In the genomic region with DNA sequence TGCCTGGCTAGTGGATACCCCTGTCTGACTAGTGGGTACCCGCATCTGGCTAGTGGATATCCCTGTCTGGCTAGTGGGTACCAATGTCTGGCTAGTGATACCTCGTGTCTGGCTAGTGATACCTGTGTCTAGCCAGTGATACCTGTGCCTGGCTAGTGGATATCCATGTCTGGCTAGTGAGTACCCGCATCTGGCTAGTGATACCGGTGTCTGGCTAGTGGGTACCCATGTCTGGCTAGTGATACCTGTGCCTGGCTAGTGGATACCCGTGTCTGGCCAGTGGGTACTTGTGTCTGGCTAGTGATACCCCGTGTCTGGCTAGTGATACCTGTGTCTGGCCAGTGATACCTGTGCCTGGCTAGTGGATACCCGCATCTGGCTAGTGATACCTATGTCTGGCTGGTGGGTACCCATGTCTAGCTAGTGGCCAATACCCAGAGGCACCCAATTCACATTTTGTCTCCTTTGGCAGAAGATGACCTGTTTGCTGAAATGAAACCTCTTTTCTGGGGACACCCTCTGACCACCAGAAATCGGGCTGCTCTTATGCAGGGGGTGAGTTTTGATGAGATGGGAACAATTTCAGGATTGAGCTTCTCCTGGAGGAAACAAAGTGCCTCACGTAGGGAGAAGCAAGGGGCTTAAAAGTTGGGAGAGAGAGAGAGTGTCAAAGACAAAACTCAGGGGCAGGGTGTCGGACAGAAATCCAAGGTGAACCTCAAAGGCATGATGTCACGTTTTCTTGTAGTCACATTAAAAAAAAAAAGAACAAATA, we compare ENCODE assay signal across 13 cellular contexts.
DNase-seq lines count a peak whose midpoint lies in the region; ATAC-seq and TF ChIP-seq lines count a peak whose summit lies in the region.
"Had no signal": no experiment of that assay in that cellular context is flagged by ENCODE, and none has a peak within 500 bp of the region (broad histone marks: within the 10 kb centered on the region; RNA-seq: fewer than 3 reads in every experiment).

No MANE protein-coding gene starts in this region.

- no peak overlapping the region for H3K4me3 Mint-ChIP-seq in progenitor cell of endocrine pancreas (ENCODE audit: low read depth)
- H3K4me3 Mint-ChIP-seq: CD14-positive monocyte had no signal

- peaks cover 3% of the 10 kb centered on the region for H3K9me3 Mint-ChIP-seq in progenitor cell of endocrine pancreas (ENCODE audit: low read depth)

- no peaks in the 10 kb centered on the region for H4K20me1 ChIP-seq in Karpas-422 (ENCODE audit: insufficient read depth, low read depth, low read length)

- H3K9ac ChIP-seq in Karpas-422 (ENCODE audit: low read length) = no peak overlapping the region

- no peak overlapping the region for H3K27ac Mint-ChIP-seq in progenitor cell of endocrine pancreas
- H3K27ac Mint-ChIP-seq: CD14-positive monocyte had no signal

- H3K4me1 ChIP-seq in right atrium auricular region = peaks cover 0 to 7% of the 10 kb centered on the region in 2 donors
- peaks cover 9% of the 10 kb centered on the region for H3K4me1 ChIP-seq in body of pancreas
- no peaks in the 10 kb centered on the region for H3K4me1 ChIP-seq in Karpas-422 (ENCODE audit: low read length)

- H3K79me2 ChIP-seq in Karpas-422 (ENCODE audit: low read length) = no peaks in the 10 kb centered on the region

- H3K36me3 ChIP-seq in right atrium auricular region = no peaks in the 10 kb centered on the region
- H3K36me3 ChIP-seq in body of pancreas (replicated peaks in 1 of 2; ENCODE audit: insufficient read depth in 1 of 2, low read depth in 2 of 2) = no peaks in the 10 kb centered on the region
- no peaks in the 10 kb centered on the region for H3K36me3 ChIP-seq in Karpas-422 (ENCODE audit: insufficient read depth, low read length)

- H3K27ac ChIP-seq in right atrium auricular region = no peak overlapping the region
- no peak overlapping the region for H3K27ac ChIP-seq in body of pancreas
- H3K27ac ChIP-seq in Karpas-422 (ENCODE audit: low read length) = no peak overlapping the region

- TF ChIP-seq CTCF in right atrium auricular region (IDR thresholded peaks at IDR 0.05) = no peak
- no peak for TF ChIP-seq CTCF in body of pancreas (IDR thresholded peaks at IDR 0.05)
- TF ChIP-seq CTCF in progenitor cell of endocrine pancreas (IDR thresholded peaks at IDR 0.05; ENCODE audit: unreplicated experiment) = no peak

- DNase-seq in cardiac septum (ENCODE audit: low spot score) (peak; percentile 43), right atrium auricular region (ENCODE audit: low spot score) (no peak), body of pancreas (peak in 3 of 4 donors; percentile 1 to 7 (median 7)), progenitor cell of endocrine pancreas (ENCODE audit: low spot score, unreplicated experiment) (peak; percentile 0), Karpas-422 (no peak), NCI-H2029 (lab: John Stamatoyannopoulos, UW) (no peak), NOMO-1 treated with dmso at 0.1 percent for 144 hours (lab: John Stamatoyannopoulos, UW; ENCODE audit: unreplicated experiment) (no peak)
- DNase-seq: COR-L47, NCI-H1436 treated with DMSO at 0.1 percent for 48 hours, NCI-H2081 treated with DMSO at 0.1 percent for 48 hours, NCI-H524 treated with DMSO at 0.1 percent for 48 hours, SHP77 treated with DMSO at 0.1 percent for 48 hours had no signal

- no peaks in the 10 kb centered on the region for H3K36me3 Mint-ChIP-seq in progenitor cell of endocrine pancreas (ENCODE audit: insufficient read depth)
- H3K36me3 Mint-ChIP-seq: CD14-positive monocyte had no signal

- no peak for TF ChIP-seq POLR2A in body of pancreas (IDR thresholded peaks at IDR 0.05)

- H3K4me2 ChIP-seq in Karpas-422 (ENCODE audit: low read depth, low read length, poor library complexity, severe bottlenecking) = no peak overlapping the region

- H3K4me1 Mint-ChIP-seq in progenitor cell of endocrine pancreas (ENCODE audit: low read depth) = peaks cover 2% of the 10 kb centered on the region
- H3K4me1 Mint-ChIP-seq: CD14-positive monocyte had no signal

- no peaks in the 10 kb centered on the region for H3K27me3 ChIP-seq in right atrium auricular region
- H3K27me3 ChIP-seq in body of pancreas = no peaks in the 10 kb centered on the region
- H3K27me3 ChIP-seq in Karpas-422 (ENCODE audit: low read length) = no peaks in the 10 kb centered on the region

- ATAC-seq in body of pancreas = no peak

- intact Hi-C loops in cardiac septum (cut with DNase I) = no loop called here
- intact Hi-C loops in body of pancreas (cut with DNase I) = no loop called here

- H3K4me3 ChIP-seq in right atrium auricular region (no peak overlapping the region), body of pancreas (no peak overlapping the region), Karpas-422 (ENCODE audit: low read length) (no peak overlapping the region)

- H2AFZ ChIP-seq in Karpas-422 (ENCODE audit: low read length) = no peak overlapping the region

- WGBS in body of pancreas, 2 donors = 63 to 73% methylated on average over 5 to 11 of the region's 11 CpGs

- no peaks in the 10 kb centered on the region for H3K9me2 ChIP-seq in Karpas-422 (replicated peaks; ENCODE audit: insufficient read depth, low read length)

- H3K27me3 Mint-ChIP-seq in progenitor cell of endocrine pancreas = peaks cover 8% of the 10 kb centered on the region

- H3K9me3 ChIP-seq in right atrium auricular region = peaks cover 0 to 1% of the 10 kb centered on the region in 2 donors
- H3K9me3 ChIP-seq in body of pancreas = no peaks in the 10 kb centered on the region
- H3K9me3 ChIP-seq in Karpas-422 (ENCODE audit: low read length) = no peaks in the 10 kb centered on the region

Comparison
In these comparisons a context has a peak if more than half of its experiments do, and no peak if none do; other contexts are left out.
1. DNase-seq: peak in cardiac septum (single experiment), body of pancreas (3 of 4) and progenitor cell of endocrine pancreas (single experiment); none in right atrium auricular region (single experiment), Karpas-422 (single experiment), NCI-H2029 (single experiment) and NOMO-1 treated with dmso at 0.1 percent for 144 hours (single experiment).